ENCODE assay signal across 8 cellular contexts in the genomic region with DNA sequence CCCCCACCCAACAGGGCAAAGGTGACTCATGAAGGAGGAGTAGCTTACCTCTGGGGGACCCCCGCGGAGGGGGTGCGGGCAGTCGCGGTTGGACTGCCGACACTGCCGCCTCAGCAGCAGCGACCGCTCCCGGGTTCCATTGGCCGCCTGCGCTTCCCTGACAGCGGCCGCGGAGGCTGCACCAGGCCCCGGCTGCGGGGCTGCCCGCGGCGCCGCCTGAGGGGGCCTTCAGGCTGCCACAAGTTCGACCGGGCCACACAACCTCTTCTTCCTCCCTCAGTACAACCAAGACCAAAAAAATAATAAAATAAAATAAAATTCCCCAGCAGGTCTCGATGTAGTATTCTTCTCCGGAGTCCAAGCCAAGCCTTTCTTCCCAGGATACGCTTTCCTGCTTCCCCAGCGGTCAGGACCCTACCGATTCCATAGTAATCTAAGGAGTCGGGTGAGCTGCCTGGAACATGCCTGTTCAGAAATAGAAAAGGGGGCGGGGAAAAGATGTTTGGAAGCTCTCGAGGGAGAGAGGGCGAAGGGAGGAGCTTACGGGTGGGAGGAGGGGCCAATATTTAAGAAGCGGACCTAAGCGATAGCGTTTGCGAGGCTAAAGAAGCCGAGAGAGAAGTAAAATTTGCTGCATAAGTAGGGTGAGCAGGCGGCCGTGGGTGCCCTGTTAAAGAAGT. TPM values are rescaled to one million over a fixed set of nuclear protein-coding genes. Genes with fewer than 3 reads are reported as not detected.
DNase-seq lines count a peak whose midpoint lies in the region; ATAC-seq and TF ChIP-seq lines count a peak whose summit lies in the region.

A gene (minus strand): TSS at position 194 of the 680 bp plus-strand sequence. CDS start 10,935 bp downstream, outside the sequence.

- H3K4me2 ChIP-seq in smooth muscle cell = peak within 1 kb of the TSS; percentile 88

- ATAC-seq in GM18909 (IDR thresholded peaks at IDR 0.05; ENCODE audit: poor library complexity, unreplicated experiment) (peak; percentile 81), HG03280 (IDR thresholded peaks at IDR 0.05; ENCODE audit: unreplicated experiment) (peak; percentile 77)

- H3K4me3 ChIP-seq in A673 (ENCODE audit: low read depth, low read length, poor library complexity, severe bottlenecking) (peak within 1 kb of the TSS; percentile 66), smooth muscle cell (peak within 1 kb of the TSS; percentile 73)

- no peaks in the 10 kb centered on the region for H3K9me3 Mint-ChIP-seq in immature natural killer cell

- peaks cover 2 to 12% (median 5%) of the 10 kb centered on the region in 3 donors for H3K27me3 Mint-ChIP-seq in immature natural killer cell (ENCODE audit: low read depth in 3 of 3)

- 0% methylated on average over 32 of the region's 40 CpGs for WGBS in smooth muscle cell (ENCODE audit: low lambda C conversion rate)

- CTCF ChIA-PET in A673 (lab: Charles Lee) = interaction anchor here (1.7 kb wide), 1 partner anchor 13 kb away, joined by 12 read pairs; no protein-coding TSS in a partner anchor

- peak within 1 kb of the TSS; percentile 97 for H3K27ac ChIP-seq in A673 (ENCODE audit: low read depth, low read length, poor library complexity, severe bottlenecking)
- H3K27ac ChIP-seq in smooth muscle cell (ENCODE audit: low read depth) = peak within 1 kb of the TSS; percentile 98

- TF ChIP-seq CTCF in A673 (conservative IDR thresholded peaks at IDR 0.05; ENCODE audit: low read depth, low read length) (no peak), smooth muscle cell (IDR thresholded peaks at IDR 0.05; ENCODE audit: borderline replicate concordance, insufficient read depth, poor library complexity, severe bottlenecking) (no peak)

- H3F3A ChIP-seq in smooth muscle cell (ENCODE audit: low read depth) = no peaks in the 10 kb centered on the region

- peaks cover 8% of the 10 kb centered on the region for H3K4me1 ChIP-seq in A673 (ENCODE audit: insufficient read depth, low read length, poor library complexity, severe bottlenecking)
- H3K4me1 ChIP-seq in smooth muscle cell (ENCODE audit: low read depth) = peaks cover 9% of the 10 kb centered on the region

- H3K36me3 Mint-ChIP-seq in immature natural killer cell = peaks cover 0 to 7% (median 0%) of the 10 kb centered on the region in 3 donors

- peaks cover 40 to 53% of the 10 kb centered on the region in 2 donors for H3K4me1 Mint-ChIP-seq in immature natural killer cell

- H3K36me3 ChIP-seq in A673 (ENCODE audit: insufficient read depth, low read length, poor library complexity, severe bottlenecking) (peaks cover 14% of the 10 kb centered on the region), smooth muscle cell (ENCODE audit: low read depth) (no peaks in the 10 kb centered on the region)

- H3K27me3 ChIP-seq in A673 (replicated peaks; ENCODE audit: insufficient read depth, low read depth, low read length, poor library complexity) = no peaks in the 10 kb centered on the region
- H3K27me3 ChIP-seq in smooth muscle cell (ENCODE audit: low read depth) = no peaks in the 10 kb centered on the region

- peak within 1 kb of the TSS; percentile 98 for H2AFZ ChIP-seq in smooth muscle cell (ENCODE audit: low read depth)

- peaks cover 46% of the 10 kb centered on the region for H3K79me2 ChIP-seq in smooth muscle cell (ENCODE audit: low read depth)

- peak within 1 kb of the TSS; percentile 98 for H3K9ac ChIP-seq in smooth muscle cell (ENCODE audit: low read depth)

- BruUV-seq in A673 (replicated peaks; lab: Mats Ljungman, UMichigan) = no TSS peak

- H4K20me1 ChIP-seq in smooth muscle cell (ENCODE audit: low read depth) = peaks cover 4% of the 10 kb centered on the region

- POLR2A ChIA-PET in A673 (lab: Charles Lee; ENCODE audit: low non-redundant PET) = interaction anchor here (0.6 to 0.7 kb wide), 3 partner anchors 29 to 317 kb away, joined by 3 to 14 read pairs (median 5); no protein-coding TSS in a partner anchor

- peak within 1 kb of the TSS; percentile 96 to 99 (median 98) for H3K27ac Mint-ChIP-seq in immature natural killer cell

- DNase-seq in A673 (ENCODE audit: low spot score) (peak; percentile 99), NCI-H446 treated with DMSO at 0.1 percent for 48 hours (lab: John Stamatoyannopoulos, UW) (peak; percentile 96), immature natural killer cell (peak; percentile 94 to 96 (median 95)), smooth muscle cell (lab: John Stamatoyannopoulos, UW; ENCODE audit: unreplicated experiment) (peak; percentile 43)
- DNase-seq in activated CD4-positive, CD25-positive, alpha-beta regulatory T cell treated with anti-CD3 and anti-CD28 coated beads, Interleukin-2, amount 50 U/mL, for 16 hours (ENCODE audit: low read depth, low spot score) = peak; percentile 79
- DNase-seq in central memory CD4-positive, alpha-beta T cell = peak; percentile 94

- H3K4me3 Mint-ChIP-seq in immature natural killer cell = peak within 1 kb of the TSS; percentile 93 to 99 (median 93)

- intact Hi-C loops in A673 (cut with micrococcal nuclease; ENCODE audit: unreplicated experiment) = no loop called here

- no peaks in the 10 kb centered on the region for H3K9me3 ChIP-seq in A673 (ENCODE audit: low read depth, low read length, poor library complexity, severe bottlenecking)
- no peaks in the 10 kb centered on the region for H3K9me3 ChIP-seq in smooth muscle cell (replicated peaks; ENCODE audit: low read depth)

RNA-seq across cellular contexts. Expression of the gene that starts here (rescaled TPM):
- total RNA-seq in A673 (2021) (62.1 and 62.8 TPM in 2 replicates), smooth muscle cell (28.0 and 32.2 TPM in 2 replicates)
- polyA plus RNA-seq in immature natural killer cell (10 to 100 TPM; 35.1 to 65.7 (median 57.9) TPM), smooth muscle cell (46.7 and 58.7 TPM in 2 replicates)

Comparison
In these comparisons a context has a peak if more than half of its experiments do, and no peak if none do; other contexts are left out.
1. Peak in every context shown above with its lines: DNase-seq, ATAC-seq, H3K4me3 ChIP-seq and H3K27ac ChIP-seq.
2. DNase-seq: peak in every context shown above with its lines; median percentile 99 in A673; 96 in NCI-H446 treated with DMSO at 0.1 percent for 48 hours; 95 in immature natural killer cell; 94 in central memory CD4-positive, alpha-beta T cell; 79 in activated CD4-positive, CD25-positive, alpha-beta regulatory T cell treated with anti-CD3 and anti-CD28 coated beads, Interleukin-2, amount 50 U/mL, for 16 hours; 43 in smooth muscle cell.